ENCODE assay signal across 9 cellular contexts in genomic region chr21:26964379-26964778, GRCh38. TPM values are rescaled to one million over a fixed set of nuclear protein-coding genes. Genes with fewer than 3 reads are reported as not detected.
A peak's percentile ranks its signal among the peaks of the same experiment; 100 is the strongest.
DNase-seq lines count a peak whose midpoint lies in the region; ATAC-seq and TF ChIP-seq lines count a peak whose summit lies in the region.
"Had no signal": no experiment of that assay in that cellular context is flagged by ENCODE, and none has a peak within 500 bp of the region (broad histone marks: within the 10 kb centered on the region; RNA-seq: fewer than 3 reads in every experiment).

No MANE protein-coding gene starts in this region.

- peaks cover 19% of the 10 kb centered on the region for H3K4me1 ChIP-seq in upper lobe of right lung

- H3K27me3 Mint-ChIP-seq in nephron (ENCODE audit: low read depth), result peaks cover 21% of the 10 kb centered on the region

- peaks cover 31% of the 10 kb centered on the region for H3K27me3 ChIP-seq in upper lobe of right lung

- peak; percentile 70 for DNase-seq in NCI-H226
- peak; percentile 80 for DNase-seq in Right ventricle myocardium superior
- no peak for DNase-seq in upper lobe of right lung
- DNase-seq in NK-92 treated with Interleukin-12 subunit alpha and Interleukin-12 subunit beta, amount 100 ng/mL, for 24 hours (lab: John Stamatoyannopoulos, UW), result no peak
- DNase-seq in activated naive CD4-positive, alpha-beta T cell treated with anti-CD3 and anti-CD28 coated beads, Interleukin-2, amount 50 U/mL, for 16 hours, result no peak
- DNase-seq in stimulated activated CD4-positive, alpha-beta T cell treated with anti-CD3 and anti-CD28 coated beads, Interleukin-4, amount 100 ng/mL, for 24 hours, result no peak
- DNase-seq in amygdala (lab: John Stamatoyannopoulos, UW), result no peak
- DNase-seq: activated naive CD8-positive, alpha-beta T cell treated with anti-CD3 and anti-CD28 coated beads, Interleukin-2, amount 10 ng/mL, durations not matched to agents 7 days and 5 days had no signal

- peak overlapping the region; percentile 55 for H3K4me3 ChIP-seq in upper lobe of right lung

- no peaks in the 10 kb centered on the region for H3K36me3 ChIP-seq in upper lobe of right lung

- H3K4me3 Mint-ChIP-seq in nephron, result peak overlapping the region; percentile 93
- H3K4me3 Mint-ChIP-seq: activated naive CD8-positive, alpha-beta T cell treated with anti-CD3 and anti-CD28 coated beads, Interleukin-2, amount 10 ng/mL, durations not matched to agents 7 days and 5 days had no signal

- peaks cover 25% of the 10 kb centered on the region for H3K4me1 Mint-ChIP-seq in nephron
- H3K4me1 Mint-ChIP-seq: activated naive CD8-positive, alpha-beta T cell treated with anti-CD3 and anti-CD28 coated beads, Interleukin-2, amount 10 ng/mL, durations not matched to agents 7 days and 5 days had no signal

- no peaks in the 10 kb centered on the region for H3K9me3 Mint-ChIP-seq in nephron
- H3K9me3 Mint-ChIP-seq: activated naive CD8-positive, alpha-beta T cell treated with anti-CD3 and anti-CD28 coated beads, Interleukin-2, amount 10 ng/mL, durations not matched to agents 7 days and 5 days had no signal

- H3K27ac ChIP-seq in upper lobe of right lung, result peak overlapping the region; percentile 39

- H3K27ac Mint-ChIP-seq in nephron, result peak overlapping the region; percentile 80 to 90 (median 90)
- H3K27ac Mint-ChIP-seq: activated naive CD8-positive, alpha-beta T cell treated with anti-CD3 and anti-CD28 coated beads, Interleukin-2, amount 10 ng/mL, durations not matched to agents 7 days and 5 days had no signal

- TF ChIP-seq CTCF in nephron (IDR thresholded peaks at IDR 0.05; ENCODE audit: unreplicated experiment in 3 of 3), result no peak
- no peak for TF ChIP-seq CTCF in upper lobe of right lung (IDR thresholded peaks at IDR 0.05)

- intact Hi-C loops in Right ventricle myocardium superior (cut with DNase I) (no loop called here), upper lobe of right lung (cut with DNase I) (no loop called here)

- H3K36me3 Mint-ChIP-seq in nephron (ENCODE audit: low read depth), result peaks cover 20% of the 10 kb centered on the region
- H3K36me3 Mint-ChIP-seq: activated naive CD8-positive, alpha-beta T cell treated with anti-CD3 and anti-CD28 coated beads, Interleukin-2, amount 10 ng/mL, durations not matched to agents 7 days and 5 days had no signal

- H3K9me3 ChIP-seq in upper lobe of right lung, result no peaks in the 10 kb centered on the region

- ATAC-seq in Right ventricle myocardium superior (ENCODE audit: poor library complexity), result peak; percentile 70
- ATAC-seq in upper lobe of right lung, result no peak

RNA-seq across cellular contexts. Expression of gene ADAMTS5, which starts 2.5 kb away (rescaled TPM):
- total RNA-seq in Right ventricle myocardium superior (4.0 TPM), upper lobe of right lung (3.2 TPM)
- total RNA-seq: activated naive CD8-positive, alpha-beta T cell treated with anti-CD3 and anti-CD28 coated beads, Interleukin-2, amount 10 ng/mL, durations not matched to agents 7 days and 5 days had no signal

Comparison
In these comparisons a context has a peak if more than half of its experiments do, and no peak if none do; other contexts are left out.
1. DNase-seq: peak in NCI-H226 (single experiment) and Right ventricle myocardium superior (single experiment); none in upper lobe of right lung (single experiment), NK-92 treated with Interleukin-12 subunit alpha and Interleukin-12 subunit beta, amount 100 ng/mL, for 24 hours (single experiment), activated naive CD4-positive, alpha-beta T cell treated with anti-CD3 and anti-CD28 coated beads, Interleukin-2, amount 50 U/mL, for 16 hours (single experiment), stimulated activated CD4-positive, alpha-beta T cell treated with anti-CD3 and anti-CD28 coated beads, Interleukin-4, amount 100 ng/mL, for 24 hours (single experiment) and amygdala (0 of 56).